Comparison of ENCODE assay signal across 8 cellular contexts in the genomic region with DNA sequence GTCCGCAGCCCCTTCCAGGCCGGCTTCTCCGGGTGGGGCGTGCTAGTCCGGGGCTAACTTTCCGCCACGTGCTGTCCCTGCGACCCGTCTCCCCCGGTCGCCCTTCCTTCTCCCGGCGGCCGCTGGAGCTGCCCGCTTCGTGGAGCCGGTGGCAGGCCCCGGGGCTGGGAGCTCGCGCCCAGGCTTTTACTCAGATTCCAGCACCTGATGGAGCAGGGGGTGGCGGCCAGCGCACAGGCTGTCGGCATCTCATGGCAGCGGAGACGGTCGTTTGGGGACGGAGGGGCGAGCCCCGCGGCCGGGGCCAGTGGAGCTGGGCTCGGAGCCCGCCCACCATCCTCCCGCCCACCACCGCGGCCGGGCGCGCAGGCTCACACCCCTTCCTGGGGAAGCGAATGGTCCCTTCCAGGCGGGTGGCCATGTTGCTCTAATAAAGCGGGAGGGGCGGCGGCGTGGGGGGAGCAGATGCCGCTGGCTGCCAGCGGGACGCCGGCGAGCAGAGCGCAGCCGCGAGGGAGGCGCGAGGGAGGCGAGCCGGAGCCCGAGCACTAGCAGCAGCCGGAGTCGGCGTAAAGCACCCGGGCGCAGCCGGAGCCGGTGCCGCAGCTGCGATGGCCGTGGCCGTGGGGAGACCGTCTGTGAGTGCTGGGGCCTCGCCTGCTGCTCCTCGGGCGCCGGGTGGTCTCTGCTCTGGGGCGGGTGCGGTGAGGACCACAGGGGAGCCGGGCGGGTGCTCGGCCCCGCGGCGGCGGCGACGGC. TPM values are rescaled to one million over a fixed set of nuclear protein-coding genes. Genes with fewer than 3 reads are reported as not detected.
DNase-seq lines count a peak whose midpoint lies in the region; ATAC-seq and TF ChIP-seq lines count a peak whose summit lies in the region.

A gene (plus strand): TSS at position 460 of the 759 bp plus-strand sequence. CDS start 152 bp downstream, at position 612.

- DNase-seq in GM23248 (peak; percentile 98), Karpas-422 (peak; percentile 89), RPMI7951 (ENCODE audit: low read depth) (peak; percentile 93), fibroblast of gingiva (ENCODE audit: low read depth) (peak; percentile 97)
- DNase-seq in activated T-helper 1 cell treated with anti-CD3 and anti-CD28 coated beads, Interleukin-2, amount 50 U/mL, for 16 hours (ENCODE audit: low read depth in 1 of 2, low spot score in 1 of 2), result peak; percentile 70 to 73
- DNase-seq in naive thymus-derived CD8-positive, alpha-beta T cell, result peak; percentile 76 to 93 (median 82)
- peak; percentile 85 for DNase-seq in stimulated activated naive B cell treated with anti-CD40 and anti-IgM and Interleukin-4, amounts not matched to agents 10 μg/mL and 1 μg/mL and 100 μg/mL, for 72 hours

- no peaks in the 10 kb centered on the region for H3F3A ChIP-seq in DOHH2 (ENCODE audit: control insufficient read depth, insufficient read depth)
- peaks cover 42% of the 10 kb centered on the region for H3F3A ChIP-seq in GM23248 (ENCODE audit: insufficient read depth)

- H3K4me1 Mint-ChIP-seq in naive thymus-derived CD8-positive, alpha-beta T cell, result peaks cover 17 to 35% (median 18%) of the 10 kb centered on the region in 4 donors
- peaks cover 17 to 23% of the 10 kb centered on the region in 2 donors for H3K4me1 Mint-ChIP-seq in stimulated activated naive B cell treated with anti-CD40 and anti-IgM and Interleukin-4, amounts not matched to agents 10 μg/mL and 1 μg/mL and 100 μg/mL, for 72 hours

- H3K9me3 ChIP-seq in DOHH2 (ENCODE audit: control insufficient read depth, insufficient read depth, low read length) (no peaks in the 10 kb centered on the region), GM23248 (ENCODE audit: low read depth) (no peaks in the 10 kb centered on the region), Karpas-422 (ENCODE audit: low read length) (no peaks in the 10 kb centered on the region)

- peak within 1 kb of the TSS; percentile 97 for H3K4me3 ChIP-seq in DOHH2 (ENCODE audit: low read length)
- H3K4me3 ChIP-seq in GM23248, result peak within 1 kb of the TSS; percentile 96
- H3K4me3 ChIP-seq in Karpas-422 (ENCODE audit: low read length), result peak within 1 kb of the TSS; percentile 76

- no peaks in the 10 kb centered on the region for H3K36me3 Mint-ChIP-seq in naive thymus-derived CD8-positive, alpha-beta T cell
- H3K36me3 Mint-ChIP-seq in stimulated activated naive B cell treated with anti-CD40 and anti-IgM and Interleukin-4, amounts not matched to agents 10 μg/mL and 1 μg/mL and 100 μg/mL, for 72 hours, result peaks cover 11 to 21% of the 10 kb centered on the region in 2 donors

- POLR2A ChIA-PET in naive thymus-derived CD8-positive, alpha-beta T cell (lab: Charles Lee), result interaction anchor here (0.7 to 4.1 kb wide), 13 partner anchors 28 to 254 kb away, joined by 3 to 29 read pairs (median 3); a partner anchor contains a TSS

- peak within 1 kb of the TSS; percentile 78 for H3K4me2 ChIP-seq in DOHH2 (ENCODE audit: low read length)
- peak within 1 kb of the TSS; percentile 94 for H3K4me2 ChIP-seq in GM23248 (ENCODE audit: unreplicated experiment)
- peak within 1 kb of the TSS; percentile 78 for H3K4me2 ChIP-seq in Karpas-422 (ENCODE audit: low read depth, low read length, poor library complexity, severe bottlenecking)

- 1% methylated on average over 50 to 61 of the region's 85 CpGs for WGBS in GM23248 (ENCODE audit: low coverage in 1 of 2, low lambda C conversion rate in 2 of 2, missing lambda C conversion rate in 2 of 2), 2 experiments

- peak within 1 kb of the TSS; percentile 50 for H2AFZ ChIP-seq in GM23248
- peak within 1 kb of the TSS; percentile 62; the same call in 1 of the 2 replicates for H2AFZ ChIP-seq in Karpas-422 (ENCODE audit: low read length)

- H3K9me2 ChIP-seq in DOHH2 (replicated peaks; ENCODE audit: control insufficient read depth, low read length), result no peaks in the 10 kb centered on the region
- H3K9me2 ChIP-seq in GM23248 (ENCODE audit: insufficient read depth), result no peaks in the 10 kb centered on the region
- no peaks in the 10 kb centered on the region for H3K9me2 ChIP-seq in Karpas-422 (replicated peaks; ENCODE audit: insufficient read depth, low read length)

- ATAC-seq in naive thymus-derived CD8-positive, alpha-beta T cell, result peak; percentile 68 to 72
- ATAC-seq in stimulated activated naive B cell treated with anti-CD40 and anti-IgM and Interleukin-4, amounts not matched to agents 10 μg/mL and 1 μg/mL and 100 μg/mL, for 72 hours (replicated peaks), result peak; percentile 73 to 76

- in situ Hi-C loops in GM23248 (cut with MboI), result no loop called here

- peaks cover 16% of the 10 kb centered on the region for H3K4me1 ChIP-seq in DOHH2 (ENCODE audit: control insufficient read depth, low read length)
- peaks cover 47% of the 10 kb centered on the region for H3K4me1 ChIP-seq in GM23248 (ENCODE audit: insufficient read depth)
- peaks cover 20% of the 10 kb centered on the region for H3K4me1 ChIP-seq in Karpas-422 (ENCODE audit: low read length)

- peak within 1 kb of the TSS; percentile 97 for H3K9ac ChIP-seq in GM23248
- peak within 1 kb of the TSS; percentile 77 for H3K9ac ChIP-seq in Karpas-422 (ENCODE audit: low read length)

- H3K27me3 ChIP-seq in DOHH2 (ENCODE audit: control insufficient read depth, low read length) (no peaks in the 10 kb centered on the region), GM23248 (replicated peaks; ENCODE audit: insufficient read depth) (no peaks in the 10 kb centered on the region), Karpas-422 (ENCODE audit: low read length) (no peaks in the 10 kb centered on the region)

- peak within 1 kb of the TSS; percentile 23 for H3K27ac ChIP-seq in DOHH2 (ENCODE audit: low read depth, low read length)
- H3K27ac ChIP-seq in GM23248, result peak within 1 kb of the TSS; percentile 88
- H3K27ac ChIP-seq in Karpas-422 (ENCODE audit: low read length), result no peak within 1 kb of the TSS

- H4K20me1 ChIP-seq in DOHH2 (ENCODE audit: control insufficient read depth, insufficient read depth, low read depth, low read length) (peaks cover 6% of the 10 kb centered on the region; the same call in 1 of the 2 replicates), GM23248 (ENCODE audit: insufficient read depth) (peaks cover 6% of the 10 kb centered on the region; the same call in 1 of the 2 replicates), Karpas-422 (ENCODE audit: insufficient read depth, low read depth, low read length) (0 out of 2 replicates have a peak, but pooled peaks cover 3% of the 10 kb centered on the region)

- TF ChIP-seq CTCF in DOHH2 (IDR thresholded peaks at IDR 0.05; ENCODE audit: low read depth, low read length, poor library complexity, severe bottlenecking), result no peak

- H3K79me2 ChIP-seq in DOHH2 (ENCODE audit: control insufficient read depth, low read length) (peaks cover 49% of the 10 kb centered on the region), GM23248 (ENCODE audit: insufficient read depth) (peaks cover 100% of the 10 kb centered on the region), Karpas-422 (ENCODE audit: low read length) (peaks cover 27% of the 10 kb centered on the region)

- peak within 1 kb of the TSS; percentile 59 to 93 (median 90) for H3K27ac Mint-ChIP-seq in naive thymus-derived CD8-positive, alpha-beta T cell
- peak within 1 kb of the TSS; percentile 95 for H3K27ac Mint-ChIP-seq in stimulated activated naive B cell treated with anti-CD40 and anti-IgM and Interleukin-4, amounts not matched to agents 10 μg/mL and 1 μg/mL and 100 μg/mL, for 72 hours

- peak within 1 kb of the TSS; percentile 84 to 96 (median 90) for H3K4me3 Mint-ChIP-seq in naive thymus-derived CD8-positive, alpha-beta T cell
- peak within 1 kb of the TSS; percentile 89 to 94 for H3K4me3 Mint-ChIP-seq in stimulated activated naive B cell treated with anti-CD40 and anti-IgM and Interleukin-4, amounts not matched to agents 10 μg/mL and 1 μg/mL and 100 μg/mL, for 72 hours

- peaks cover 0 to 1% (median 0%) of the 10 kb centered on the region in 9 donors for H3K9me3 Mint-ChIP-seq in naive thymus-derived CD8-positive, alpha-beta T cell
- peaks cover 2 to 4% of the 10 kb centered on the region in 2 donors for H3K9me3 Mint-ChIP-seq in stimulated activated naive B cell treated with anti-CD40 and anti-IgM and Interleukin-4, amounts not matched to agents 10 μg/mL and 1 μg/mL and 100 μg/mL, for 72 hours

- H3K36me3 ChIP-seq in DOHH2 (ENCODE audit: control insufficient read depth, low read length), result no peaks in the 10 kb centered on the region
- H3K36me3 ChIP-seq in GM23248 (ENCODE audit: low read depth), result peaks cover 15% of the 10 kb centered on the region
- no peaks in the 10 kb centered on the region for H3K36me3 ChIP-seq in Karpas-422 (ENCODE audit: insufficient read depth, low read length)

- no peaks in the 10 kb centered on the region for H3K27me3 Mint-ChIP-seq in naive thymus-derived CD8-positive, alpha-beta T cell
- H3K27me3 Mint-ChIP-seq in stimulated activated naive B cell treated with anti-CD40 and anti-IgM and Interleukin-4, amounts not matched to agents 10 μg/mL and 1 μg/mL and 100 μg/mL, for 72 hours, result peaks cover 0 to 6% of the 10 kb centered on the region in 2 donors

RNA-seq across cellular contexts. Expression of the gene that starts here (rescaled TPM):
- 640 and 867 TPM in 2 replicates for total RNA-seq in GM23248 (2014; rRNA removed; shearing (Covaris generic))
- 478 and 488 TPM in 2 replicates for polyA plus RNA-seq in GM23248 (2016; fragmentation: Nextera tagmentation; extraction: Ambion mirVana)
- total RNA-seq in Karpas-422 (2014; rRNA removed; shearing (Covaris generic); ENCODE audit: low replicate concordance), result 21.2 and 45.1 TPM in 2 replicates
- 90.5 and 95.3 TPM in 2 replicates for total RNA-seq in RPMI7951 (2014; rRNA removed; shearing (Covaris generic))
- total RNA-seq in naive thymus-derived CD8-positive, alpha-beta T cell, result 10 to 100 TPM; 50.7 to 56.7 TPM
- 10 to 100 TPM; 44.8 to 49.5 (median 46.0) TPM for polyA plus RNA-seq in naive thymus-derived CD8-positive, alpha-beta T cell
